ENCODE assay signal across 8 cellular contexts in the genomic region with DNA sequence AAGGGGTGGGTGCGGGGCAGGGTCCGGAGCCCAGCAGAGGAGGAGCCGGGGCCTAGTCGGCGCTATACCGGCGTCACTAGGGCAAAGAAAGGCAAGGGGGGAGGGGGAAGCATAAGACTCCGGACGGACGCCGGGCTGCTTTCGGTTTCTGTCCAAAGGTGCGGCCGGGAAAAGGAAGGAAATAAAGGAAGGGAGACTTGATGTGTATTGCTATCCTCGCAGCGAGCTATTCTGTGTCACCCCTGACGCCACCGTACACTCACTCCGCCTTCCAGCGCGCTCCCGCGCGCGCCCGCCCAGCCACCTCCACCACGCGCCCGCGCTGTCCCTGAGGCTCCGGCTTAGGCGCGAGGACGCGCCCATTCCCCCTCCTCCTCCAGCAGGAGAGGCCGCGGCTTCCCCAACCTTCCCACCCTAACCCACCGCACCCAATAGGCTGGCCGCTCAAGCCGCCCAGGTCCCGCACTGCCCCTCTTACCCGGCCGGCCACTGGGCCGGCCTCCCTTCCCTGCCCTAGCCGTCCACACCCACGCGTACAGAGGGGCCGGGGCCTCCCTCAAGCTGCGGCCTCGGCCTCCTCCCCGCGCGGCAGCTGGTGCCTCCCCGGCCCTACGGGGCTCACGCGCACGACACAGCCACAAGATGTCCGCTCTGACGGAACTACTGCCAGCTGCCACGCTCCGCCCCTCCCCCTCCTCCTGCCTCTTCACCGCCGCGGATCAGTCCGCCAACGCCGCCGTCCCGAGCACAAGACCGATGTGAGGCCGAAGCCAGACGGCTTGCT. TPM values are rescaled to one million over a fixed set of nuclear protein-coding genes. Genes with fewer than 3 reads are reported as not detected.
DNase-seq lines count a peak whose midpoint lies in the region; ATAC-seq and TF ChIP-seq lines count a peak whose summit lies in the region.

Gene UBE2D3 (minus strand): TSS at position 662 of the 784 bp plus-strand sequence. CDS start 1,043 bp downstream, outside the sequence.

- ATAC-seq in GM19397 (IDR thresholded peaks at IDR 0.05; ENCODE audit: unreplicated experiment) (peak; percentile 32), HG03571 (IDR thresholded peaks at IDR 0.05; ENCODE audit: unreplicated experiment) (peak; percentile 25), lower lobe of right lung (peak; percentile 79 to 91)

- CTCF ChIA-PET in activated CD4-positive, alpha-beta memory T cell treated with anti-CD3 and anti-CD28 coated beads for 36 hours (lab: Charles Lee), result interaction anchor here (1.0 to 2.5 kb wide), 6 partner anchors 10 to 482 kb away, joined by 3 to 15 read pairs (median 8); partner anchors contain the start of genes CISD2 and SLC39A8

- H3K4me3 Mint-ChIP-seq in activated CD4-positive, alpha-beta memory T cell treated with anti-CD3 and anti-CD28 coated beads for 36 hours, result no peak within 1 kb of the TSS

- H3K27ac Mint-ChIP-seq in activated CD4-positive, alpha-beta memory T cell treated with anti-CD3 and anti-CD28 coated beads for 36 hours, result no peak within 1 kb of the TSS

- H3K4me1 Mint-ChIP-seq in activated CD4-positive, alpha-beta memory T cell treated with anti-CD3 and anti-CD28 coated beads for 36 hours (ENCODE audit: low read depth), result peaks cover 26% of the 10 kb centered on the region

- H3K4me3 ChIP-seq in lower lobe of right lung, result peak within 1 kb of the TSS; percentile 75

- peak; percentile 14 for TF ChIP-seq CTCF in lower lobe of right lung (IDR thresholded peaks at IDR 0.05)

- DNase-seq in CD1c-positive myeloid dendritic cell (ENCODE audit: extremely low spot score), result peak; percentile 96
- DNase-seq in NCI-H82 (lab: John Stamatoyannopoulos, UW), result peak; percentile 92
- DNase-seq in activated CD4-positive, alpha-beta memory T cell treated with anti-CD3 and anti-CD28 coated beads for 36 hours, result peak; percentile 97
- peak; percentile 97 for DNase-seq in ecto neural progenitor cell (ENCODE audit: low spot score)
- DNase-seq in lower lobe of right lung, result peak; percentile 96
- peak; percentile 92 to 93 (median 93) for DNase-seq in stimulated activated CD4-positive, alpha-beta T cell treated with anti-CD3 and anti-CD28 coated beads, TNF-alpha, amount 100 ng/mL, for 24 hours (ENCODE audit: low read depth in 3 of 3)

- POLR2A ChIA-PET in activated CD4-positive, alpha-beta memory T cell treated with anti-CD3 and anti-CD28 coated beads for 36 hours (lab: Charles Lee), result interaction anchor here (0.6 to 6.7 kb wide), 20 partner anchors 9 to 482 kb away, joined by 3 to 147 read pairs (median 4); partner anchors contain the start of genes CISD2, MANBA, NFKB1 and SLC39A8

- no peaks in the 10 kb centered on the region for H3K27me3 ChIP-seq in lower lobe of right lung (ENCODE audit: low read depth)

- H3K9me3 ChIP-seq in lower lobe of right lung, result no peaks in the 10 kb centered on the region

- H3K9me3 Mint-ChIP-seq in activated CD4-positive, alpha-beta memory T cell treated with anti-CD3 and anti-CD28 coated beads for 36 hours, result no peaks in the 10 kb centered on the region

- H3K27ac ChIP-seq in lower lobe of right lung, result peak within 1 kb of the TSS; percentile 100

- peaks cover 38% of the 10 kb centered on the region for H3K4me1 ChIP-seq in lower lobe of right lung

- H3K27me3 Mint-ChIP-seq in activated CD4-positive, alpha-beta memory T cell treated with anti-CD3 and anti-CD28 coated beads for 36 hours, result no peaks in the 10 kb centered on the region

- H3K36me3 Mint-ChIP-seq in activated CD4-positive, alpha-beta memory T cell treated with anti-CD3 and anti-CD28 coated beads for 36 hours, result peaks cover 27% of the 10 kb centered on the region

- peaks cover 3% of the 10 kb centered on the region for H3K36me3 ChIP-seq in lower lobe of right lung

- intact Hi-C loops in activated CD4-positive, alpha-beta memory T cell treated with anti-CD3 and anti-CD28 coated beads for 36 hours (cut with micrococcal nuclease), result loop anchor here (1.0 to 5.0 kb wide), 7 partner anchors 160 to 1480 kb away; partner anchors contain the start of genes CENPE, NFKB1, PPP3CA and SLC39A8
- intact Hi-C loops in lower lobe of right lung (cut with DNase I), result no loop called here

RNA-seq across cellular contexts. Expression of gene UBE2D3, which starts in this region (rescaled TPM):
- 100 to 1,000 TPM; 415 to 447 TPM for total RNA-seq in activated CD4-positive, alpha-beta memory T cell treated with anti-CD3 and anti-CD28 coated beads for 36 hours
- total RNA-seq in lower lobe of right lung, result 289 TPM

Comparison
In these comparisons a context has a peak if more than half of its experiments do, and no peak if none do; other contexts are left out.
1. Peak in every context shown above with its lines: DNase-seq, ATAC-seq, H3K4me3 ChIP-seq and H3K27ac ChIP-seq.
2. ATAC-seq: peak in every context shown above with its lines; median percentile 85 in lower lobe of right lung; 32 in GM19397; 25 in HG03571.